9 cellular contexts compared by ENCODE assay signal in genomic region chr7:124784879-124785818, GRCh38. TPM values are rescaled to one million over a fixed set of nuclear protein-coding genes. Genes with fewer than 3 reads are reported as not detected.
DNase-seq lines count a peak whose midpoint lies in the region; ATAC-seq and TF ChIP-seq lines count a peak whose summit lies in the region.
"Had no signal": no experiment of that assay in that cellular context is flagged by ENCODE, and none has a peak within 500 bp of the region (broad histone marks: within the 10 kb centered on the region; RNA-seq: fewer than 3 reads in every experiment).

No MANE protein-coding gene starts in this region.

- TF ChIP-seq POLR2A in spleen (IDR thresholded peaks at IDR 0.05) = no peak

- no peak overlapping the region for H3K27ac ChIP-seq in spleen
- H3K27ac ChIP-seq: ovary had no signal

- H3K27me3 ChIP-seq in spleen (replicated peaks in 1 of 7) = peaks cover 0 to 9% (median 0%) of the 10 kb centered on the region in 7 donors
- H3K27me3 ChIP-seq: ovary had no signal

- TF ChIP-seq CTCF in CD14-positive monocyte (IDR thresholded peaks at IDR 0.05) (peak; percentile 40), spleen (IDR thresholded peaks at IDR 0.05 in 8 of 11, conservative IDR thresholded peaks at IDR 0.05 in 3 of 11) (peak in 9 of 11 experiments; percentile 18 to 69 (median 51))

- H3K4me1 ChIP-seq in spleen = no peaks in the 10 kb centered on the region

- H3K4me3 ChIP-seq in spleen = no peak overlapping the region
- H3K4me3 ChIP-seq: ovary had no signal

- no peaks in the 10 kb centered on the region for H3K36me3 ChIP-seq in spleen
- H3K36me3 ChIP-seq: ovary had no signal

- no peaks in the 10 kb centered on the region for H3K9me3 ChIP-seq in spleen
- H3K9me3 ChIP-seq: ovary had no signal

- intact Hi-C loops in CD14-positive monocyte (cut with micrococcal nuclease) = no loop called here
- intact Hi-C loops in spleen (cut with DNase I; ENCODE audit: low total_unique reads) = no loop called here

- DNase-seq in CD14-positive monocyte (ENCODE audit: low spot score) (no peak), NCI-H345 treated with DMSO at 0.1 percent for 48 hours (lab: John Stamatoyannopoulos, UW; ENCODE audit: unreplicated experiment) (peak; percentile 53), amygdala (lab: John Stamatoyannopoulos, UW) (peak in 40 of 56 donors; percentile 9 to 78 (median 40)), hepatic stellate cell (ENCODE audit: low spot score) (peak; percentile 22), spleen (no peak)
- DNase-seq in central memory CD4-positive, alpha-beta T cell = no peak

- H3K36me3 Mint-ChIP-seq in CD14-positive monocyte = no peaks in the 10 kb centered on the region

- peaks cover 1 to 8% (median 1%) of the 10 kb centered on the region in 3 donors for H3K27me3 Mint-ChIP-seq in CD14-positive monocyte (ENCODE audit: low read depth in 3 of 3)

- ATAC-seq in GM18909 (IDR thresholded peaks at IDR 0.05; ENCODE audit: poor library complexity, unreplicated experiment) (peak; percentile 88), HG03342 (IDR thresholded peaks at IDR 0.05; ENCODE audit: unreplicated experiment) (peak; percentile 92)

- H3K9me3 Mint-ChIP-seq in CD14-positive monocyte = no peaks in the 10 kb centered on the region

- H3K27ac Mint-ChIP-seq in CD14-positive monocyte = no peak overlapping the region

- no peaks in the 10 kb centered on the region for H3K4me1 Mint-ChIP-seq in CD14-positive monocyte

- 47 to 52% (median 48%) methylated on average over 9 of the region's 9 CpGs for WGBS in spleen, 5 donors

- H3K4me3 Mint-ChIP-seq in CD14-positive monocyte = no peak overlapping the region

RNA-seq across cellular contexts. Expression of gene GPR37, which starts 19.6 kb away (rescaled TPM):
- polyA plus RNA-seq in CD14-positive monocyte (not detected), spleen (under 1 TPM in 2 of 3 donors, not detected in 1; 0.05 to 0.13 TPM)
- total RNA-seq in spleen = 1 to 10 TPM in 5 of 7 donors, under 1 TPM in 2; 0.85 to 6.2 (median 2.2) TPM

Comparison
In these comparisons a context has a peak if more than half of its experiments do, and no peak if none do; other contexts are left out.
1. DNase-seq: peak in NCI-H345 treated with DMSO at 0.1 percent for 48 hours (single experiment), amygdala (40 of 56) and hepatic stellate cell (single experiment); none in CD14-positive monocyte (single experiment), spleen (single experiment) and central memory CD4-positive, alpha-beta T cell (single experiment).